19 cellular contexts compared by ENCODE assay signal in genomic region chr2:215567504-215567903, GRCh38.
DNase-seq lines count a peak whose midpoint lies in the region; ATAC-seq lines count a peak whose summit lies in the region.
"Had no signal": no experiment of that assay in that cellular context is flagged by ENCODE, and none has a peak within 500 bp of the region (broad histone marks: within the 10 kb centered on the region; RNA-seq: fewer than 3 reads in every experiment).

No MANE protein-coding gene starts in this region.

- ATAC-seq in GM18870 (IDR thresholded peaks at IDR 0.05; ENCODE audit: unreplicated experiment) = peak; percentile 83
- peak; percentile 83 for ATAC-seq in GM21619 (IDR thresholded peaks at IDR 0.05; ENCODE audit: unreplicated experiment)
- peak; percentile 87 for ATAC-seq in HG03354 (IDR thresholded peaks at IDR 0.05; ENCODE audit: poor library complexity, severe bottlenecking, unreplicated experiment)
- peak; percentile 33 to 43 for ATAC-seq in naive B cell (ENCODE audit: low read depth in 2 of 2)
- ATAC-seq: activated T-cell treated with anti-CD3 and anti-CD28 coated beads, Interleukin-2, amount 50 U/mL, for 72 hours; gastroesophageal sphincter; K562; stimulated activated naive CD8-positive, alpha-beta T cell treated with anti-CD3 and anti-CD28 coated beads, Interleukin-15, Interleukin-2, amounts not matched to agents 100 U/mL and 50 U/mL, for 24 hours had no signal

- peaks cover 6 to 13% (median 9%) of the 10 kb centered on the region in 3 donors for H3K27me3 Mint-ChIP-seq in naive B cell

- DNase-seq in naive B cell (peak; percentile 0), SKM-1 treated with dmso at 0.1 percent for 144 hours (lab: John Stamatoyannopoulos, UW; ENCODE audit: unreplicated experiment) (no peak), islet precursor cell (no peak)
- no peak for DNase-seq in activated CD4-positive, alpha-beta T cell treated with anti-CD3 and anti-CD28 coated beads for 4 hours
- DNase-seq: activated CD4-positive, alpha-beta T cell treated with anti-CD3 and anti-CD28 coated beads, Interleukin-2, amount 50 U/mL, for 1 hour; activated T-cell treated with anti-CD3 and anti-CD28 coated beads, Interleukin-2, amount 50 U/mL, for 72 hours; amniotic stem cell; CD4-positive, alpha-beta memory T cell; EL; mesendoderm; NCI-H524 treated with DMSO at 0.1 percent for 48 hours; nucleus accumbens; stimulated activated naive CD8-positive, alpha-beta T cell treated with anti-CD3 and anti-CD28 coated beads, Interleukin-15, Interleukin-2, amounts not matched to agents 100 U/mL and 50 U/mL, for 24 hours; uterus had no signal

- H3K9me3 Mint-ChIP-seq in naive B cell = peaks cover 0 to 5% (median 2%) of the 10 kb centered on the region in 7 donors
- H3K9me3 Mint-ChIP-seq: activated T-cell treated with anti-CD3 and anti-CD28 coated beads, Interleukin-2, amount 50 U/mL, for 72 hours had no signal

- H3K36me3 Mint-ChIP-seq in naive B cell = no peaks in the 10 kb centered on the region
- H3K36me3 Mint-ChIP-seq: CD4-positive, alpha-beta memory T cell had no signal

- H3K4me1 Mint-ChIP-seq in naive B cell = peaks cover 0 to 10% (median 0%) of the 10 kb centered on the region in 3 donors
- H3K4me1 Mint-ChIP-seq: CD4-positive, alpha-beta memory T cell had no signal

- H3K4me3 Mint-ChIP-seq in naive B cell = peak overlapping the region in 1 of 8 donors; percentile 48
- H3K4me3 Mint-ChIP-seq: activated T-cell treated with anti-CD3 and anti-CD28 coated beads, Interleukin-2, amount 50 U/mL, for 72 hours; CD4-positive, alpha-beta memory T cell had no signal

- H3K27ac Mint-ChIP-seq in naive B cell = peak overlapping the region in 1 of 6 donors; percentile 68
- H3K27ac Mint-ChIP-seq: activated T-cell treated with anti-CD3 and anti-CD28 coated beads, Interleukin-2, amount 50 U/mL, for 72 hours; CD4-positive, alpha-beta memory T cell had no signal
